In the genomic region with DNA sequence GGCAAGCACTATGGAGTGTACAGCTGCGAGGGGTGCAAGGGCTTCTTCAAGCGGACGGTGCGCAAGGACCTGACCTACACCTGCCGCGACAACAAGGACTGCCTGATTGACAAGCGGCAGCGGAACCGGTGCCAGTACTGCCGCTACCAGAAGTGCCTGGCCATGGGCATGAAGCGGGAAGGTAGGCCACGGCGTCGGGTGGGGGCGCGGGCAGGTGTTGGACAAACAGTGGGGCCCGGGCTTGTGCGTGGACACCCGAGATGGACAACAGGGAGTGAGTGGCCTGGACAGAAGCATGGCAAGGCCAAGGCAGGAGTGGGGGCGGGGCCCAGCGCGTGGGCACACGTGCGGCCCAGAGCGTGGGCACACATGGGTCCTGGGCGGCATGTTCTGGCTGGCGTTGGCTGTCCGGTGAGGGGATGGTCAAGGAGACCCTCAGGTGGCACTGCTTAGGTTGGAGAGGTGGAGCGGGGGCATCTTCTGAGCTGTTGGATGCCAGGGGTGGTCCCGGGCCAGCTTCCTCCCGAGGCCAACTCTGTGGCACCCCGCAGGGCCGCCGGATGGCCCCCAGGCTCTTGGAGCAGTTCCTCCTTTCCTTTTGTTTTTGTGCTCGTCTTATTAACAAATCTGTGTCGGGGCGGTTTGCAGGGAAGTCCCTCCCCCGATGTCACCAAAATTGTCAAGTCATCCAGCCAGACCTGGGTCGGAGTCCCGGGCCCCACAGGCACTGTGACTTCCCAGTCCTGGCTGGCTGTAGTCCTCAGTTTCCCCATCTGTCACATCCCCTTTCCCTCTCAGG, we compare ENCODE assay signal across 15 cellular contexts.
DNase-seq lines count a peak whose midpoint lies in the region; ATAC-seq, FAIRE-seq and TF ChIP-seq lines count a peak whose summit lies in the region.
"Had no signal": no experiment of that assay in that cellular context is flagged by ENCODE, and none has a peak within 500 bp of the region (broad histone marks: within the 10 kb centered on the region; RNA-seq: fewer than 3 reads in every experiment).

No MANE protein-coding gene starts in this region.

- H3K4me1 ChIP-seq in PC-9 (replicated peaks; ENCODE audit: insufficient read depth) = peaks cover 94% of the 10 kb centered on the region
- H3K4me1 ChIP-seq in esophagus muscularis mucosa = peaks cover 98 to 100% (median 100%) of the 10 kb centered on the region in 4 donors
- H3K4me1 ChIP-seq in stomach = peaks cover 90 to 100% (median 98%) of the 10 kb centered on the region in 4 donors
- H3K4me1 ChIP-seq in BE2C = peaks cover 62% of the 10 kb centered on the region

- peaks cover 36% of the 10 kb centered on the region for H3K4me1 Mint-ChIP-seq in HFFc6 (ENCODE audit: low read depth)
- peaks cover 25% of the 10 kb centered on the region for H3K4me1 Mint-ChIP-seq in activated CD4-positive, alpha-beta T cell treated with anti-CD3 and anti-CD28 coated beads for 36 hours

- no peaks in the 10 kb centered on the region for H3K36me3 Mint-ChIP-seq in HFFc6 (ENCODE audit: low read depth)
- peaks cover 2% of the 10 kb centered on the region for H3K36me3 Mint-ChIP-seq in activated CD4-positive, alpha-beta T cell treated with anti-CD3 and anti-CD28 coated beads for 36 hours (ENCODE audit: low read depth)
- H3K36me3 Mint-ChIP-seq: activated naive CD8-positive, alpha-beta T cell treated with anti-CD3 and anti-CD28 coated beads for 36 hours had no signal

- no peak for ATAC-seq in activated CD4-positive, alpha-beta T cell treated with anti-CD3 and anti-CD28 coated beads for 36 hours
- ATAC-seq: stimulated activated naive CD8-positive, alpha-beta T cell treated with anti-CD3 and anti-CD28 coated beads, Interleukin-15, amount 100 ng/mL, for 72 hours had no signal

- H3K9me3 ChIP-seq in PC-9 (ENCODE audit: insufficient read depth, low read depth) (no peaks in the 10 kb centered on the region), esophagus muscularis mucosa (no peaks in the 10 kb centered on the region), stomach (no peaks in the 10 kb centered on the region), BE2C (no peaks in the 10 kb centered on the region)

- H3K27ac ChIP-seq in PC-9 (peak overlapping the region; percentile 49; the same call in 1 of the 2 replicates), esophagus muscularis mucosa (replicated peaks in 1 of 4) (peak overlapping the region in 3 of 4 donors; percentile 20 to 71 (median 32)), stomach (peak overlapping the region in 4 of 5 donors; percentile 41 to 85 (median 74))

- in situ Hi-C loops in GM13976 (cut with MboI; ENCODE audit: low sequenced_read_pairs, unreplicated experiment) = no loop called here

- H4K20me1 ChIP-seq in PC-9 (ENCODE audit: insufficient read depth) = peaks cover 3% of the 10 kb centered on the region; the same call in 1 of the 2 replicates

- POLR2A ChIA-PET in PC-9 (lab: Charles Lee; ENCODE audit: unreplicated experiment) = interaction anchor here (0.6 kb wide), 1 partner anchor 281 kb away, joined by 3 read pairs; no protein-coding TSS in a partner anchor
- POLR2A ChIA-PET in activated CD4-positive, alpha-beta T cell treated with anti-CD3 and anti-CD28 coated beads for 36 hours (lab: Charles Lee) = no interaction called here

- H2AFZ ChIP-seq in PC-9 = no peak overlapping the region

- H3K9me3 Mint-ChIP-seq in HFFc6 = no peaks in the 10 kb centered on the region
- no peaks in the 10 kb centered on the region for H3K9me3 Mint-ChIP-seq in activated CD4-positive, alpha-beta T cell treated with anti-CD3 and anti-CD28 coated beads for 36 hours (ENCODE audit: low read depth)
- H3K9me3 Mint-ChIP-seq: activated naive CD8-positive, alpha-beta T cell treated with anti-CD3 and anti-CD28 coated beads for 36 hours; stimulated activated naive CD8-positive, alpha-beta T cell treated with anti-CD3 and anti-CD28 coated beads, Interleukin-15, amount 100 ng/mL, for 72 hours had no signal

- H3K4me2 ChIP-seq in PC-9 = peak overlapping the region; percentile 19; the same call in 1 of the 2 replicates

- TF ChIP-seq EP300 in esophagus muscularis mucosa (IDR thresholded peaks at IDR 0.05) (no peak), stomach (IDR thresholded peaks at IDR 0.05) (no peak)

- peaks cover 82% of the 10 kb centered on the region for H3K79me2 ChIP-seq in PC-9 (ENCODE audit: low read depth)

- no peak for TF ChIP-seq CTCF in HFFc6 (IDR thresholded peaks at IDR 0.05)
- no peak for TF ChIP-seq CTCF in PC-9 (conservative IDR thresholded peaks at IDR 0.05)
- no peak for TF ChIP-seq CTCF in esophagus muscularis mucosa (IDR thresholded peaks at IDR 0.05)
- no peak for TF ChIP-seq CTCF in stomach (IDR thresholded peaks at IDR 0.05)
- no peak for TF ChIP-seq CTCF in GM13976 (IDR thresholded peaks at IDR 0.05; ENCODE audit: borderline replicate concordance, control extremely low read depth, extremely low read depth, insufficient read depth, missing control alignments)
- TF ChIP-seq CTCF in D721Med (IDR thresholded peaks at IDR 0.05; ENCODE audit: insufficient read depth, missing control alignments) = no peak
- TF ChIP-seq CTCF in BE2C (IDR thresholded peaks at IDR 0.05; ENCODE audit: low read depth, low read length) = no peak

- H3K27me3 ChIP-seq in PC-9 (ENCODE audit: insufficient read depth, low read depth) (no peaks in the 10 kb centered on the region), esophagus muscularis mucosa (no peaks in the 10 kb centered on the region), stomach (no peaks in the 10 kb centered on the region), BE2C (no peaks in the 10 kb centered on the region)

- H3K36me3 ChIP-seq in PC-9 (ENCODE audit: low read depth) (no peaks in the 10 kb centered on the region), esophagus muscularis mucosa (peaks cover 0 to 35% (median 17%) of the 10 kb centered on the region in 4 donors), stomach (peaks cover 17 to 34% (median 26%) of the 10 kb centered on the region in 4 donors), BE2C (no peaks in the 10 kb centered on the region)

- H3K4me3 ChIP-seq in PC-9 (no peak overlapping the region), esophagus muscularis mucosa (no peak overlapping the region), stomach (no peak overlapping the region), BE2C (ENCODE audit: low read depth, low read length) (no peak overlapping the region)

- WGBS in esophagus muscularis mucosa = 85% methylated on average over 38 of the region's 40 CpGs
- WGBS in stomach, 5 donors = 85 to 87% (median 86%) methylated on average over 37 to 40 of the region's 40 CpGs

- H3K4me3 Mint-ChIP-seq in HFFc6 = no peak overlapping the region
- no peak overlapping the region for H3K4me3 Mint-ChIP-seq in activated CD4-positive, alpha-beta T cell treated with anti-CD3 and anti-CD28 coated beads for 36 hours
- H3K4me3 Mint-ChIP-seq: activated naive CD8-positive, alpha-beta T cell treated with anti-CD3 and anti-CD28 coated beads for 36 hours; stimulated activated naive CD8-positive, alpha-beta T cell treated with anti-CD3 and anti-CD28 coated beads, Interleukin-15, amount 100 ng/mL, for 72 hours had no signal

- no peak for FAIRE-seq in D721Med (lab: Jason Lieb, UNC)
- FAIRE-seq: colon had no signal

- no peak for TF ChIP-seq POLR2A in esophagus muscularis mucosa (IDR thresholded peaks at IDR 0.05; ENCODE audit: low read depth)
- no peak for TF ChIP-seq POLR2A in stomach (IDR thresholded peaks at IDR 0.05)

- intact Hi-C loops in PC-9 (cut with micrococcal nuclease; ENCODE audit: unreplicated experiment) (loop anchor here (1.0 kb wide), 1 partner anchor 81 kb away; no protein-coding TSS in a partner anchor), esophagus muscularis mucosa (cut with DNase I) (no loop called here), stomach (cut with DNase I; ENCODE audit: low total_unique reads) (no loop called here)
- intact Hi-C loops in activated CD4-positive, alpha-beta T cell treated with anti-CD3 and anti-CD28 coated beads for 36 hours (cut with DNase I, micrococcal nuclease) = no loop called here

- peaks cover 33% of the 10 kb centered on the region; the same call in 1 of the 2 replicates for H3F3A ChIP-seq in PC-9 (ENCODE audit: insufficient read depth, low read depth)

- DNase-seq in HFFc6 = no peak
- DNase-seq in PC-9 = no peak
- no peak for DNase-seq in esophagus muscularis mucosa (ENCODE audit: extremely low spot score)
- no peak for DNase-seq in stomach
- no peak for DNase-seq in GM13976 (ENCODE audit: low spot score)
- no peak for DNase-seq in D721Med (ENCODE audit: insufficient read length, low spot score)
- DNase-seq in BE2C = no peak
- no peak for DNase-seq in activated CD4-positive, alpha-beta T cell treated with anti-CD3 and anti-CD28 coated beads for 36 hours
- DNase-seq: activated CD8-positive, alpha-beta memory T cell treated with anti-CD3 and anti-CD28 coated beads, Interleukin-2, amount 50 U/mL, for 4 hours; activated naive CD8-positive, alpha-beta T cell treated with anti-CD3 and anti-CD28 coated beads for 36 hours; NCI-H146; NCI-H526; SHP77 treated with DMSO at 0.1 percent for 48 hours; stimulated activated naive CD8-positive, alpha-beta T cell treated with anti-CD3 and anti-CD28 coated beads, Interleukin-15, amount 100 ng/mL, for 72 hours had no signal

- peak overlapping the region; percentile 67 for H3K27ac Mint-ChIP-seq in HFFc6
- no peak overlapping the region for H3K27ac Mint-ChIP-seq in activated CD4-positive, alpha-beta T cell treated with anti-CD3 and anti-CD28 coated beads for 36 hours
- H3K27ac Mint-ChIP-seq: activated naive CD8-positive, alpha-beta T cell treated with anti-CD3 and anti-CD28 coated beads for 36 hours had no signal

- CTCF ChIA-PET in PC-9 (lab: Charles Lee) = no interaction called here
- CTCF ChIA-PET in activated CD4-positive, alpha-beta T cell treated with anti-CD3 and anti-CD28 coated beads for 36 hours (lab: Charles Lee) = no interaction called here

- H3K9me2 ChIP-seq in PC-9 (ENCODE audit: insufficient read depth) = no peaks in the 10 kb centered on the region

- no peaks in the 10 kb centered on the region for H3K27me3 Mint-ChIP-seq in HFFc6 (ENCODE audit: insufficient read depth)
- peaks cover 2% of the 10 kb centered on the region for H3K27me3 Mint-ChIP-seq in activated CD4-positive, alpha-beta T cell treated with anti-CD3 and anti-CD28 coated beads for 36 hours

- BruUV-seq in PC-9 (replicated peaks; lab: Mats Ljungman, UMichigan) = no TSS peak
